ENCODE assay signal across 15 cellular contexts in genomic region chr17:1860978-1861377, GRCh38. TPM values are rescaled to one million over a fixed set of nuclear protein-coding genes. Genes with fewer than 3 reads are reported as not detected.
DNase-seq lines count a peak whose midpoint lies in the region; ATAC-seq and TF ChIP-seq lines count a peak whose summit lies in the region.
"Had no signal": no experiment of that assay in that cellular context is flagged by ENCODE, and none has a peak within 500 bp of the region (broad histone marks: within the 10 kb centered on the region; RNA-seq: fewer than 3 reads in every experiment).

No MANE protein-coding gene starts in this region.

- peaks cover 4% of the 10 kb centered on the region for H3K4me1 Mint-ChIP-seq in activated naive CD8-positive, alpha-beta T cell treated with anti-CD3 and anti-CD28 coated beads for 36 hours
- H3K4me1 Mint-ChIP-seq in activated naive CD8-positive, alpha-beta T cell treated with anti-CD3 and anti-CD28 coated beads, Interleukin-2, amount 50 U/mL, for 24 hours, result peaks cover 2% of the 10 kb centered on the region
- H3K4me1 Mint-ChIP-seq: H9 had no signal

- H3K27me3 Mint-ChIP-seq in activated naive CD8-positive, alpha-beta T cell treated with anti-CD3 and anti-CD28 coated beads for 36 hours, result no peaks in the 10 kb centered on the region
- no peaks in the 10 kb centered on the region for H3K27me3 Mint-ChIP-seq in activated naive CD8-positive, alpha-beta T cell treated with anti-CD3 and anti-CD28 coated beads, Interleukin-2, amount 50 U/mL, for 24 hours
- H3K27me3 Mint-ChIP-seq: CD4-positive, alpha-beta memory T cell had no signal

- H3K4me1 ChIP-seq in psoas muscle (peaks cover 21% of the 10 kb centered on the region), uterus (no peaks in the 10 kb centered on the region)

- DNase-seq in activated naive CD8-positive, alpha-beta T cell treated with anti-CD3 and anti-CD28 coated beads for 36 hours, result no peak
- no peak for DNase-seq in activated naive CD8-positive, alpha-beta T cell treated with anti-CD3 and anti-CD28 coated beads, Interleukin-2, amount 50 U/mL, for 24 hours
- DNase-seq in left cardiac atrium (no peak), psoas muscle (peak; percentile 36 to 78), uterus (no peak), foreskin fibroblast (no peak)
- DNase-seq: 8988T; Calu3; CD4-positive, alpha-beta memory T cell; DMS53; H9; NCI-H187 treated with DMSO at 0.1 percent for 48 hours; OCI-M1 had no signal

- intact Hi-C loops in left cardiac atrium (cut with DNase I), result no loop called here
- intact Hi-C loops in psoas muscle (cut with DNase I), result loop anchor here in 1 of 2 donors (5.0 to 10.0 kb wide), 2 partner anchors 34 to 76 kb away; partner anchors contain the start of gene SMYD4
- intact Hi-C loops in uterus (cut with DNase I; ENCODE audit: low total_unique reads), result no loop called here

- H3K27me3 ChIP-seq in psoas muscle (ENCODE audit: insufficient read depth in 3 of 3, low read length in 2 of 3) (no peaks in the 10 kb centered on the region), uterus (no peaks in the 10 kb centered on the region)

- H3K4me3 ChIP-seq in psoas muscle, result peak overlapping the region; percentile 58
- no peak overlapping the region for H3K4me3 ChIP-seq in uterus
- no peak overlapping the region for H3K4me3 ChIP-seq in foreskin fibroblast (ENCODE audit: low read depth in 1 of 2, low read length in 2 of 2)

- no peak for TF ChIP-seq POLR2A in uterus (IDR thresholded peaks at IDR 0.05)

- H3K27ac ChIP-seq in psoas muscle, result peak overlapping the region; percentile 88
- H3K27ac ChIP-seq in uterus, result peak overlapping the region; percentile 62

- no peak overlapping the region for H3K4me3 Mint-ChIP-seq in activated naive CD8-positive, alpha-beta T cell treated with anti-CD3 and anti-CD28 coated beads for 36 hours
- no peak overlapping the region for H3K4me3 Mint-ChIP-seq in activated naive CD8-positive, alpha-beta T cell treated with anti-CD3 and anti-CD28 coated beads, Interleukin-2, amount 50 U/mL, for 24 hours
- H3K4me3 Mint-ChIP-seq: H9 had no signal

- peak overlapping the region; percentile 25 for H3K27ac Mint-ChIP-seq in activated naive CD8-positive, alpha-beta T cell treated with anti-CD3 and anti-CD28 coated beads for 36 hours
- no peak overlapping the region for H3K27ac Mint-ChIP-seq in activated naive CD8-positive, alpha-beta T cell treated with anti-CD3 and anti-CD28 coated beads, Interleukin-2, amount 50 U/mL, for 24 hours

- no peak for ATAC-seq in activated naive CD8-positive, alpha-beta T cell treated with anti-CD3 and anti-CD28 coated beads, Interleukin-2, amount 50 U/mL, for 24 hours
- ATAC-seq in left cardiac atrium, result peak; percentile 38 to 57
- ATAC-seq in psoas muscle, result peak; percentile 90 to 98 (median 96)
- ATAC-seq in HG02938 (IDR thresholded peaks at IDR 0.05; ENCODE audit: unreplicated experiment), result no peak
- ATAC-seq in HG02798 (IDR thresholded peaks at IDR 0.05; ENCODE audit: poor library complexity, unreplicated experiment), result no peak

- no peaks in the 10 kb centered on the region for H3K9me3 Mint-ChIP-seq in activated naive CD8-positive, alpha-beta T cell treated with anti-CD3 and anti-CD28 coated beads for 36 hours
- no peaks in the 10 kb centered on the region for H3K9me3 Mint-ChIP-seq in activated naive CD8-positive, alpha-beta T cell treated with anti-CD3 and anti-CD28 coated beads, Interleukin-2, amount 50 U/mL, for 24 hours
- H3K9me3 Mint-ChIP-seq: H9 had no signal

- H3K9me3 ChIP-seq in psoas muscle (no peaks in the 10 kb centered on the region), uterus (no peaks in the 10 kb centered on the region)

- peaks cover 14% of the 10 kb centered on the region for H3K36me3 Mint-ChIP-seq in activated naive CD8-positive, alpha-beta T cell treated with anti-CD3 and anti-CD28 coated beads for 36 hours
- peaks cover 9% of the 10 kb centered on the region for H3K36me3 Mint-ChIP-seq in activated naive CD8-positive, alpha-beta T cell treated with anti-CD3 and anti-CD28 coated beads, Interleukin-2, amount 50 U/mL, for 24 hours (ENCODE audit: low read depth)

- TF ChIP-seq CTCF in psoas muscle (IDR thresholded peaks at IDR 0.05) (no peak), uterus (IDR thresholded peaks at IDR 0.05) (no peak), foreskin fibroblast (IDR thresholded peaks at IDR 0.05; ENCODE audit: low read depth, low read length) (no peak)

- H3K36me3 ChIP-seq in psoas muscle (ENCODE audit: insufficient read depth in 1 of 2, low read depth in 1 of 2) (peaks cover 0 to 24% of the 10 kb centered on the region in 2 donors), uterus (no peaks in the 10 kb centered on the region)

- WGBS in psoas muscle, 3 donors, result 30 to 53% (median 35%) methylated on average over 11 of the region's 11 CpGs

RNA-seq across cellular contexts. Expression of gene RPA1, which starts 31.2 kb away (rescaled TPM):
- 100 to 1,000 TPM; 207 to 217 TPM for total RNA-seq in activated naive CD8-positive, alpha-beta T cell treated with anti-CD3 and anti-CD28 coated beads for 36 hours
- total RNA-seq in left cardiac atrium (10 to 100 TPM; 61.8 to 95.1 TPM), psoas muscle (10 to 100 TPM; 52.6 to 82.1 (median 75.2) TPM), uterus (100 to 1,000 TPM in 1 of 4 donors, 10 to 100 TPM in 3; 15.9 to 108 (median 41.5) TPM)
- 10 to 100 TPM; 22.1 to 49.8 (median 22.7) TPM for polyA plus RNA-seq in psoas muscle

RNA-seq across cellular contexts. Expression of gene SMYD4, which starts 31.3 kb away (rescaled TPM):
- total RNA-seq in activated naive CD8-positive, alpha-beta T cell treated with anti-CD3 and anti-CD28 coated beads for 36 hours, result 10 to 100 TPM; 20.0 to 21.0 TPM
- total RNA-seq in left cardiac atrium (10 to 100 TPM; 10.6 to 17.6 TPM), psoas muscle (10 to 100 TPM in 2 of 4 donors, 1 to 10 TPM in 2; 8.8 to 18.0 (median 12.7) TPM), uterus (100 to 1,000 TPM in 1 of 4 donors, 10 to 100 TPM in 3; 19.1 to 101 (median 30.5) TPM)
- polyA plus RNA-seq in psoas muscle, result 10 to 100 TPM in 1 of 3 donors, 1 to 10 TPM in 2; 8.0 to 22.4 (median 8.4) TPM

Comparison
In these comparisons a context has a peak if more than half of its experiments do, and no peak if none do; other contexts are left out.
1. DNase-seq: peak in psoas muscle (2 of 2); none in activated naive CD8-positive, alpha-beta T cell treated with anti-CD3 and anti-CD28 coated beads for 36 hours (single experiment), activated naive CD8-positive, alpha-beta T cell treated with anti-CD3 and anti-CD28 coated beads, Interleukin-2, amount 50 U/mL, for 24 hours (single experiment), left cardiac atrium (single experiment), uterus (0 of 2) and foreskin fibroblast (0 of 2).
2. ATAC-seq: peak in left cardiac atrium (2 of 2) and psoas muscle (4 of 4); none in activated naive CD8-positive, alpha-beta T cell treated with anti-CD3 and anti-CD28 coated beads, Interleukin-2, amount 50 U/mL, for 24 hours (single experiment), HG02938 (single experiment) and HG02798 (single experiment).